Comparison of ENCODE assay signal across 15 cellular contexts in genomic region chr12:114697741-114698565, GRCh38. TPM values are rescaled to one million over a fixed set of nuclear protein-coding genes. Genes with fewer than 3 reads are reported as not detected.
DNase-seq lines count a peak whose midpoint lies in the region; ATAC-seq, FAIRE-seq and TF ChIP-seq lines count a peak whose summit lies in the region.
"Had no signal": no experiment of that assay in that cellular context is flagged by ENCODE, and none has a peak within 500 bp of the region (broad histone marks: within the 10 kb centered on the region; RNA-seq: fewer than 3 reads in every experiment).

No MANE protein-coding gene starts in this region.

- TF ChIP-seq CTCF in cardiac muscle cell (IDR thresholded peaks at IDR 0.05; ENCODE audit: low read depth, low read length) (no peak), endothelial cell of umbilical vein (IDR thresholded peaks at IDR 0.05; ENCODE audit: extremely low read depth in 1 of 2, insufficient read depth in 1 of 2, low read depth in 1 of 2, low read length in 2 of 2) (no peak), mesothelial cell of epicardium (IDR thresholded peaks at IDR 0.05; ENCODE audit: unreplicated experiment) (no peak), upper lobe of left lung (IDR thresholded peaks at IDR 0.05) (no peak)

- H3K9me3 ChIP-seq in cardiac muscle cell (ENCODE audit: low read depth) (no peaks in the 10 kb centered on the region), endothelial cell of umbilical vein (replicated peaks; ENCODE audit: control insufficient read depth, insufficient read depth, low read length) (no peaks in the 10 kb centered on the region), upper lobe of left lung (no peaks in the 10 kb centered on the region)
- H3K9me3 ChIP-seq: A549 had no signal

- H3K36me3 ChIP-seq in cardiac muscle cell (no peaks in the 10 kb centered on the region), endothelial cell of umbilical vein (ENCODE audit: control insufficient read depth in 2 of 2, extremely low read depth in 1 of 2, insufficient read depth in 2 of 2, low read length in 2 of 2) (no peaks in the 10 kb centered on the region), upper lobe of left lung (no peaks in the 10 kb centered on the region)

- no TSS peak for BruUV-seq in endothelial cell of umbilical vein (replicated peaks; lab: Mats Ljungman, UMichigan)

- no peak for FAIRE-seq in endothelial cell of umbilical vein (lab: Jason Lieb, UNC)
- FAIRE-seq: A549, G401.6, H54 had no signal

- H3K27ac ChIP-seq in cardiac muscle cell (no peak overlapping the region), endothelial cell of umbilical vein (ENCODE audit: insufficient read depth, low read depth, low read length) (no peak overlapping the region), upper lobe of left lung (no peak overlapping the region)
- H3K27ac ChIP-seq: A549 had no signal

- intact Hi-C loops in Right ventricle myocardium superior (cut with DNase I) (no loop called here), endothelial cell of umbilical vein (cut with micrococcal nuclease) (no loop called here)

- peaks cover 88% of the 10 kb centered on the region for H3K4me1 Mint-ChIP-seq in mesothelial cell of epicardium
- H3K4me1 Mint-ChIP-seq in activated naive CD8-positive, alpha-beta T cell treated with anti-CD3 and anti-CD28 coated beads, Interleukin-2, amount 50 U/mL, for 24 hours: no peaks in the 10 kb centered on the region

- CTCF ChIA-PET in endothelial cell of umbilical vein (lab: Charles Lee): no interaction called here

- H3K27me3 ChIP-seq in cardiac muscle cell (peaks cover 100% of the 10 kb centered on the region), endothelial cell of umbilical vein (ENCODE audit: control insufficient read depth in 2 of 2, insufficient read depth in 2 of 2, low read length in 2 of 2) (peaks cover 66 to 81% of the 10 kb centered on the region in 2 experiments), upper lobe of left lung (peaks cover 0 to 32% (median 10%) of the 10 kb centered on the region in 4 donors)

- H3K4me3 Mint-ChIP-seq in mesothelial cell of epicardium: peak overlapping the region; percentile 92
- H3K4me3 Mint-ChIP-seq in activated naive CD8-positive, alpha-beta T cell treated with anti-CD3 and anti-CD28 coated beads, Interleukin-2, amount 50 U/mL, for 24 hours: no peak overlapping the region
- H3K4me3 Mint-ChIP-seq: stimulated activated naive CD8-positive, alpha-beta T cell treated with anti-CD3 and anti-CD28 coated beads, Interleukin-15, Interleukin-2, amounts not matched to agents 100 ng/mL and 50 ng/mL, for 24 hours had no signal

- WGBS in upper lobe of left lung, 2 donors: 8 to 9% methylated on average over 49 to 55 of the region's 55 CpGs

- H3K9me1 ChIP-seq in endothelial cell of umbilical vein (replicated peaks; ENCODE audit: control insufficient read depth, extremely low read depth, insufficient read depth, low read length): no peaks in the 10 kb centered on the region

- no peak for ATAC-seq in Right ventricle myocardium superior (ENCODE audit: poor library complexity)
- ATAC-seq in upper lobe of left lung (ENCODE audit: low FRiP score in 2 of 2): peak in 1 of 2 donors; percentile 30
- no peak for ATAC-seq in activated naive CD8-positive, alpha-beta T cell treated with anti-CD3 and anti-CD28 coated beads, Interleukin-2, amount 50 U/mL, for 24 hours
- ATAC-seq: A549 had no signal

- H3K4me3 ChIP-seq in cardiac muscle cell (peak overlapping the region; percentile 21), endothelial cell of umbilical vein (replicated peaks in 1 of 3; ENCODE audit: insufficient read depth in 1 of 3, low read depth in 1 of 3, low read length in 3 of 3) (no peak overlapping the region), upper lobe of left lung (peak overlapping the region in 3 of 4 donors; percentile 31 to 49 (median 44))
- H3K4me3 ChIP-seq: A549 had no signal

- TF ChIP-seq POLR2A in endothelial cell of umbilical vein (IDR thresholded peaks at IDR 0.05; ENCODE audit: low read depth, low read length) (no peak), upper lobe of left lung (IDR thresholded peaks at IDR 0.05) (no peak)

- H3K9ac ChIP-seq in endothelial cell of umbilical vein (replicated peaks; ENCODE audit: extremely low read depth, insufficient read depth, low read length): no peak overlapping the region

- no peak overlapping the region for H2AFZ ChIP-seq in endothelial cell of umbilical vein (ENCODE audit: low read depth, low read length)

- H3K4me2 ChIP-seq in endothelial cell of umbilical vein (ENCODE audit: insufficient read depth, low read length): no peak overlapping the region
- H3K4me2 ChIP-seq: A549 had no signal

- DNase-seq in cardiac muscle cell (ENCODE audit: low read depth in 1 of 2, low spot score in 1 of 2) (peak in 1 of 2 donors; percentile 27), Right ventricle myocardium superior (no peak), endothelial cell of umbilical vein (ENCODE audit: low read depth, low spot score) (no peak), mesothelial cell of epicardium (ENCODE audit: low spot score in 2 of 2, unreplicated experiment in 2 of 2) (no peak), upper lobe of left lung (peak in 1 of 2 donors; percentile 71), H4 (ENCODE audit: low spot score) (no peak), NCI-H2196 (lab: John Stamatoyannopoulos, UW; ENCODE audit: unreplicated experiment) (no peak)
- no peak for DNase-seq in activated naive CD8-positive, alpha-beta T cell treated with anti-CD3 and anti-CD28 coated beads, Interleukin-2, amount 50 U/mL, for 24 hours
- DNase-seq: midbrain, T-helper 2 cell had no signal

- H3K27ac Mint-ChIP-seq in mesothelial cell of epicardium: peak overlapping the region; percentile 100
- H3K27ac Mint-ChIP-seq in activated naive CD8-positive, alpha-beta T cell treated with anti-CD3 and anti-CD28 coated beads, Interleukin-2, amount 50 U/mL, for 24 hours: no peak overlapping the region
- H3K27ac Mint-ChIP-seq: stimulated activated naive CD8-positive, alpha-beta T cell treated with anti-CD3 and anti-CD28 coated beads, Interleukin-15, Interleukin-2, amounts not matched to agents 100 ng/mL and 50 ng/mL, for 24 hours had no signal

- no peaks in the 10 kb centered on the region for H4K20me1 ChIP-seq in endothelial cell of umbilical vein (replicated peaks; ENCODE audit: control insufficient read depth, extremely low read depth, insufficient read depth, low read length)

- no peaks in the 10 kb centered on the region for H3K9me3 Mint-ChIP-seq in mesothelial cell of epicardium
- H3K9me3 Mint-ChIP-seq in activated naive CD8-positive, alpha-beta T cell treated with anti-CD3 and anti-CD28 coated beads, Interleukin-2, amount 50 U/mL, for 24 hours: no peaks in the 10 kb centered on the region
- H3K9me3 Mint-ChIP-seq: stimulated activated naive CD8-positive, alpha-beta T cell treated with anti-CD3 and anti-CD28 coated beads, Interleukin-15, Interleukin-2, amounts not matched to agents 100 ng/mL and 50 ng/mL, for 24 hours had no signal

- H3K79me2 ChIP-seq in endothelial cell of umbilical vein (ENCODE audit: control insufficient read depth, insufficient read depth, low read length): no peaks in the 10 kb centered on the region

- POLR2A ChIA-PET in endothelial cell of umbilical vein (lab: Charles Lee): no interaction called here

- no peaks in the 10 kb centered on the region for H3K36me3 Mint-ChIP-seq in mesothelial cell of epicardium
- peaks cover 4% of the 10 kb centered on the region for H3K36me3 Mint-ChIP-seq in activated naive CD8-positive, alpha-beta T cell treated with anti-CD3 and anti-CD28 coated beads, Interleukin-2, amount 50 U/mL, for 24 hours (ENCODE audit: low read depth)

- dilution Hi-C loops in endothelial cell of umbilical vein (cut with MboI; ENCODE audit: extremely low pct_ligation_motif_present, low sequenced_read_pairs): no loop called here

- no peak for TF ChIP-seq EP300 in upper lobe of left lung (IDR thresholded peaks at IDR 0.05)

- H3K4me1 ChIP-seq in cardiac muscle cell (ENCODE audit: low read depth) (peaks cover 10% of the 10 kb centered on the region), endothelial cell of umbilical vein (ENCODE audit: control insufficient read depth, extremely low read depth, insufficient read depth, low read length) (no peaks in the 10 kb centered on the region), upper lobe of left lung (peaks cover 0 to 6% (median 0%) of the 10 kb centered on the region in 4 donors)

- H3K27me3 Mint-ChIP-seq in mesothelial cell of epicardium (ENCODE audit: low read depth): no peaks in the 10 kb centered on the region
- peaks cover 95% of the 10 kb centered on the region for H3K27me3 Mint-ChIP-seq in activated naive CD8-positive, alpha-beta T cell treated with anti-CD3 and anti-CD28 coated beads, Interleukin-2, amount 50 U/mL, for 24 hours

TF ChIP-seq in endothelial cell of umbilical vein, 7 proteins besides CTCF, POLR2A, EP300 and RAD21:
- TF ChIP-seq POLR2AphosphoS5 (IDR thresholded peaks at IDR 0.05; ENCODE audit: insufficient read depth, low read depth, low read length) (no peak), GATA2 (IDR thresholded peaks at IDR 0.05; ENCODE audit: insufficient read depth, insufficient read length, low read depth, low read length) (no peak), JUN (IDR thresholded peaks at IDR 0.05; ENCODE audit: borderline replicate concordance, insufficient read depth, insufficient read length, low read depth) (no peak), EZH2 (IDR thresholded peaks at IDR 0.05; ENCODE audit: borderline replicate concordance, low read depth, low read length, severe bottlenecking) (peak; percentile 17), FOS (IDR thresholded peaks at IDR 0.05; ENCODE audit: borderline replicate concordance, insufficient read depth, low read length) (no peak), MAX (IDR thresholded peaks at IDR 0.05; ENCODE audit: insufficient read depth, insufficient read length) (no peak), MYC (IDR thresholded peaks at IDR 0.05; ENCODE audit: low read depth, low read length) (no peak)

RNA-seq across cellular contexts. Expression of gene TBX3, which starts 14.0 kb away (rescaled TPM):
- total RNA-seq in cardiac muscle cell (69.4 and 87.5 TPM in 2 replicates), Right ventricle myocardium superior (11.8 TPM), endothelial cell of umbilical vein (1.1 and 2.0 TPM in 2 replicates), mesothelial cell of epicardium (409 to 427 TPM (median 425 TPM) in 3 replicates), upper lobe of left lung (100 to 1,000 TPM in 1 of 6 donors, 10 to 100 TPM in 5; 29.5 to 107 (median 36.2) TPM)
- polyA plus RNA-seq in cardiac muscle cell (63.7 and 78.3 TPM in 2 replicates), endothelial cell of umbilical vein (0.43 and 0.52 TPM in 2 replicates)
- 0.10 and 0.30 TPM in 2 replicates for polyA plus RNA-seq in endothelial cell of umbilical vein (2011; cell fraction: cytosol; rRNA removed)
- polyA plus RNA-seq in endothelial cell of umbilical vein (2011; cell fraction: nucleus; rRNA removed): 1.1 and 1.2 TPM in 2 replicates
- polyA plus RNA-seq in endothelial cell of umbilical vein (2012): 0.11 and 0.14 TPM in 2 replicates
- polyA minus RNA-seq in endothelial cell of umbilical vein: 0.36 and 0.68 TPM in 2 replicates
- 49.4 TPM for polyA minus RNA-seq in endothelial cell of umbilical vein (2011; cell fraction: cytosol; rRNA and poly(A)+ RNA removed)
- 0.77 and 1.5 TPM in 2 replicates for polyA minus RNA-seq in endothelial cell of umbilical vein (2011; cell fraction: nucleus; rRNA and poly(A)+ RNA removed)
- total RNA-seq in H4 (2014; rRNA removed; shearing (Covaris generic)): 16.1 and 17.5 TPM in 2 replicates
- total RNA-seq: activated CD8-positive, alpha-beta memory T cell treated with anti-CD3 and anti-CD28 coated beads for 36 hours had no signal

Comparison
In these comparisons a context has a peak if more than half of its experiments do, and no peak if none do; other contexts are left out.
1. H3K4me3 ChIP-seq: peak in cardiac muscle cell (single experiment) and upper lobe of left lung (3 of 4); none in endothelial cell of umbilical vein (0 of 3).